Comparison of ENCODE assay signal across 24 cellular contexts in genomic region chr11:25529572-25529971, GRCh38.
"Had no signal": no experiment of that assay in that cellular context is flagged by ENCODE, and none has a peak within 500 bp of the region (broad histone marks: within the 10 kb centered on the region; RNA-seq: fewer than 3 reads in every experiment).

No MANE protein-coding gene starts in this region.

- ATAC-seq: foreskin keratinocyte, gastroesophageal sphincter, heart left ventricle, left cardiac atrium, left lung, left ventricle myocardium superior, lower lobe of right lung, mucosa of descending colon had no signal

- H3K27ac Mint-ChIP-seq: mesothelial cell of epicardium, naive B cell had no signal

- H3K4me1 ChIP-seq: esophagus muscularis mucosa, foreskin keratinocyte, gastroesophageal sphincter, heart left ventricle, left lung, lower lobe of right lung had no signal

- H3K4me3 Mint-ChIP-seq: mesothelial cell of epicardium, naive B cell had no signal

- FAIRE-seq: colon, endothelial cell of umbilical vein, frontal cortex, islet of Langerhans, keratinocyte had no signal

- H3K27ac ChIP-seq: coronary artery, dorsolateral prefrontal cortex, esophagus muscularis mucosa, foreskin keratinocyte, gastroesophageal sphincter, heart left ventricle, hepatocyte, left lung, lower lobe of right lung had no signal

- H3K4me3 ChIP-seq: coronary artery, dorsolateral prefrontal cortex, esophagus muscularis mucosa, gastroesophageal sphincter, heart left ventricle, hepatocyte, left lung, lower lobe of right lung, mucosa of descending colon had no signal

- DNase-seq: dermis blood vessel endothelial cell; dorsolateral prefrontal cortex; effector CD4-positive, alpha-beta T cell; effector memory CD4-positive, alpha-beta T cell; foreskin keratinocyte; heart left ventricle; hypothalamus; left cardiac atrium; left lung; left ventricle myocardium superior; lower lobe of right lung; mesenchymal stem cell; mucosa of descending colon; naive B cell had no signal

- H3K9me3 ChIP-seq: esophagus muscularis mucosa, gastroesophageal sphincter, heart left ventricle, left lung, lower lobe of right lung, mucosa of descending colon had no signal

- H3K36me3 Mint-ChIP-seq: mesothelial cell of epicardium, naive B cell had no signal

- H3K4me1 Mint-ChIP-seq: mesothelial cell of epicardium, naive B cell had no signal

- H3K36me3 ChIP-seq: esophagus muscularis mucosa, gastroesophageal sphincter, heart left ventricle, left lung, lower lobe of right lung had no signal

- H3K27me3 ChIP-seq: esophagus muscularis mucosa, foreskin keratinocyte, gastroesophageal sphincter, heart left ventricle, hepatocyte, left lung had no signal

- H3K27me3 Mint-ChIP-seq: naive B cell had no signal
